23 cellular contexts compared by ENCODE assay signal in the genomic region with DNA sequence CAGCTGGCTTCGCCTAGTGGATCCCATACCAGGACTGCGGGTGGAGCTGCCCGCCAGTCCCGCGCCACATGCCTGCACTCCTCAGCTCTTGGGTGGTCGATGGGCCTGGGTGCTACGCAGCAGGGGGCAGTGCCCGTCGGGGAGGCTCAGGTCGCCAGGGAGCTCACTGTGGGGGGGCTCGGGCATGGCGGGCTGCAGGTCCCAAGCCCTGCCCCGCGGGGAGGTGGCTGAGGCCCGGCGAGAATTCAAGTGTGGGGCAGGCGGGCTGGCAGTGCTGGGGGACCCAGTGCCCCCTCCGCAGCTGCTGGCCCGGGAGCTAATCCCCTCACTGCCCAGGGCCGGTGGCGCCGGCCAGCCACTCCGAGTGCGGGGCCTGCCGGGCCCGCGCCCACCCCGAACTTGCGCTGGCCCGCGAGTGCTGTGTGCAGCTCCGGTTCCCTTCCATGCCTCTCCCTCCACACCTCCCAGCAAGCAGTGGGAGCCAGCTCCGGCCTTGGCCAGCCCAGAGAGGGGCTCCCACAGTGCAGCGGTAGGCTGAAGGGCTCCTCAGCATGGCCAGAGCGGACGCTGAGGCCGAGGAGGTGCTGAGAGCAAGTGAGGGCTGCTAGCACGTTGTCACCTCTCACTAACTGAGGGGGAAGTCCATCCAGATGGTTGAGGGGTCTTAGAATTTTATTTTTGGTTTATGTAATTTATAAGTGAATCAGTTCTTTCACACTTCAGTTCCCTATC.
"Had no signal": no experiment of that assay in that cellular context is flagged by ENCODE, and none has a peak within 500 bp of the region (broad histone marks: within the 10 kb centered on the region; RNA-seq: fewer than 3 reads in every experiment).

No MANE protein-coding gene starts in this region.

- DNase-seq: activated CD4-positive, alpha-beta T cell treated with anti-CD3 and anti-CD28 coated beads for 36 hours; activated CD4-positive, CD25-positive, alpha-beta regulatory T cell; activated CD8-positive, alpha-beta memory T cell treated with anti-CD3 and anti-CD28 coated beads, Interleukin-2, amount 50 U/mL, for 48 hours; activated CD8-positive, alpha-beta T cell treated with anti-CD3 and anti-CD28 coated beads, Interleukin-2, amount 10 ng/mL, durations not matched to agents 7 days and 5 days; activated naive CD4-positive, alpha-beta T cell treated with anti-CD3 and anti-CD28 coated beads, Interleukin-2, amount 50 U/mL, for 16 hours; activated naive CD8-positive, alpha-beta T cell treated with anti-CD3 and anti-CD28 coated beads, Interleukin-2, amount 10 ng/mL, durations not matched to agents 7 days and 5 days; activated T-cell treated with anti-CD3 and anti-CD28 coated beads, Interleukin-2, amount 50 U/mL, for 1 hour; adrenal gland; anterior cingulate cortex; NCI-H1092 treated with DMSO at 0.1 percent for 48 hours; NCI-H1417 treated with DMSO at 0.1 percent for 48 hours; NCI-H1694; NCI-H2029; NCI-H2107; NCI-H2171 treated with DMSO at 0.1 percent for 48 hours; NCI-H345; NCI-H510A; NCI-H526 treated with DMSO at 0.1 percent for 48 hours; NCI-H82; RPMI8226 had no signal

- H3K27ac ChIP-seq: adrenal gland, KMS-11 had no signal

- ATAC-seq: activated CD4-positive, alpha-beta T cell treated with anti-CD3 and anti-CD28 coated beads for 36 hours; activated CD8-positive, alpha-beta T cell treated with anti-CD3 and anti-CD28 coated beads, Interleukin-2, amount 10 ng/mL, durations not matched to agents 7 days and 5 days; Right ventricle myocardium inferior had no signal

- H3K27me3 ChIP-seq: adrenal gland had no signal

- H3K9ac ChIP-seq: KMS-11 had no signal

- H3K4me2 ChIP-seq: KMS-11 had no signal

- H3K36me3 ChIP-seq: adrenal gland had no signal

- H3K9me3 ChIP-seq: adrenal gland had no signal

- H3K4me3 ChIP-seq: adrenal gland, SK-N-MC had no signal
